ENCODE assay signal across 31 cellular contexts in the genomic region with DNA sequence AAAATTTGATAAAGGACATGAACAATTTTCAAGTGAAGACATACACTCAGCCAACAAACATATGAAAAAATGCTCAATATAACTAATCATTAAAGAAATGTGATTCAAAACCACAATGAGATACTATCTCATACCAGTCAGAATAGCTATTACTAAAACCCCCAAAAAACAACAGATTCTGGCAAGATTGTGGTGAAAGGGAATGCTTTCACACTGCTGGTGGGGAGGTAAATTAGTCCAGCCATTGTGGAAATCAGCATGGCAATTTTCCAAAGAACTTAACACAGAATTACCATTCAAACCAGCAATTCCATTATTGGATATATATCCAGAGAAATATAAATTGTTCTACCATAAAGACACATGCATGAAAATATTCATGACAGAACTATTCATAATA. TPM values are rescaled to one million over a fixed set of nuclear protein-coding genes. Genes with fewer than 3 reads are reported as not detected.
"Had no signal": no experiment of that assay in that cellular context is flagged by ENCODE, and none has a peak within 500 bp of the region (broad histone marks: within the 10 kb centered on the region; RNA-seq: fewer than 3 reads in every experiment).

No MANE protein-coding gene starts in this region.

- H3K4me3 ChIP-seq: colonic mucosa, dorsolateral prefrontal cortex, esophagus muscularis mucosa, gastroesophageal sphincter, heart right ventricle, right lobe of liver, transverse colon, uterus had no signal

- H3K27me3 ChIP-seq: colonic mucosa, dorsolateral prefrontal cortex, esophagus muscularis mucosa, gastroesophageal sphincter, heart right ventricle, right lobe of liver, transverse colon, uterus had no signal

- H3K36me3 Mint-ChIP-seq: stimulated activated effector memory CD8-positive, alpha-beta T cell treated with anti-CD3 and anti-CD28 coated beads, Interleukin-12 subunit alpha, Interleukin-12 subunit beta, amount 100 ng/mL, for 72 hours had no signal

- H3K27ac Mint-ChIP-seq: activated CD4-positive, alpha-beta memory T cell treated with anti-CD3 and anti-CD28 coated beads for 36 hours; activated naive CD4-positive, alpha-beta T cell treated with anti-CD3 and anti-CD28 coated beads, Interleukin-2, amount 10 ng/mL, durations not matched to agents 7 days and 5 days; naive B cell; stimulated activated effector memory CD8-positive, alpha-beta T cell treated with anti-CD3 and anti-CD28 coated beads, Interleukin-12 subunit alpha, Interleukin-12 subunit beta, amount 100 ng/mL, for 72 hours; stimulated activated naive CD8-positive, alpha-beta T cell treated with anti-CD3 and anti-CD28 coated beads, Interleukin-15, amount 100 ng/mL, for 72 hours had no signal

- H3K27me3 Mint-ChIP-seq: activated CD4-positive, alpha-beta memory T cell treated with anti-CD3 and anti-CD28 coated beads for 36 hours; activated naive CD4-positive, alpha-beta T cell treated with anti-CD3 and anti-CD28 coated beads, Interleukin-2, amount 10 ng/mL, durations not matched to agents 7 days and 5 days; central memory CD8-positive, alpha-beta T cell; effector memory CD8-positive, alpha-beta T cell; naive B cell; stimulated activated naive CD8-positive, alpha-beta T cell treated with anti-CD3 and anti-CD28 coated beads, Interleukin-15, amount 100 ng/mL, for 72 hours had no signal

- H3K9me3 ChIP-seq: colonic mucosa, right lobe of liver, uterus had no signal

- FAIRE-seq: keratinocyte, small intestine had no signal

- H3K4me1 ChIP-seq: colonic mucosa, esophagus muscularis mucosa, gastroesophageal sphincter, parathyroid adenoma, right lobe of liver, transverse colon, uterus had no signal

- H3K4me3 Mint-ChIP-seq: activated CD4-positive, alpha-beta memory T cell treated with anti-CD3 and anti-CD28 coated beads for 36 hours; activated naive CD4-positive, alpha-beta T cell treated with anti-CD3 and anti-CD28 coated beads, Interleukin-2, amount 10 ng/mL, durations not matched to agents 7 days and 5 days; central memory CD8-positive, alpha-beta T cell; effector memory CD8-positive, alpha-beta T cell; naive B cell; stimulated activated effector memory CD8-positive, alpha-beta T cell treated with anti-CD3 and anti-CD28 coated beads, Interleukin-12 subunit alpha, Interleukin-12 subunit beta, amount 100 ng/mL, for 72 hours; stimulated activated naive CD8-positive, alpha-beta T cell treated with anti-CD3 and anti-CD28 coated beads, Interleukin-15, amount 100 ng/mL, for 72 hours had no signal

- H3K27ac ChIP-seq: colonic mucosa, dorsolateral prefrontal cortex, esophagus muscularis mucosa, gastroesophageal sphincter, heart right ventricle, parathyroid adenoma, right lobe of liver, transverse colon, uterus had no signal

- H3K36me3 ChIP-seq: colonic mucosa, heart right ventricle, right lobe of liver, transverse colon, uterus had no signal

- ATAC-seq: effector memory CD8-positive, alpha-beta T cell; gastroesophageal sphincter; heart right ventricle; left colon; right lobe of liver; stimulated activated effector memory CD8-positive, alpha-beta T cell treated with anti-CD3 and anti-CD28 coated beads, Interleukin-12 subunit alpha, Interleukin-12 subunit beta, amount 100 ng/mL, for 72 hours; stimulated activated naive CD8-positive, alpha-beta T cell treated with anti-CD3 and anti-CD28 coated beads, Interleukin-15, amount 100 ng/mL, for 72 hours had no signal

- DNase-seq: activated CD4-positive, alpha-beta memory T cell treated with anti-CD3 and anti-CD28 coated beads for 36 hours; activated CD4-positive, alpha-beta T cell treated with anti-CD3 and anti-CD28 coated beads for 48 hours; activated effector memory CD4-positive, alpha-beta T cell treated with anti-CD3 and anti-CD28 coated beads, Interleukin-2, amount 50 U/mL, for 16 hours; activated naive CD4-positive, alpha-beta T cell treated with anti-CD3 and anti-CD28 coated beads, Interleukin-2, amount 10 ng/mL, durations not matched to agents 7 days and 5 days; activated T-cell treated with anti-CD3 and anti-CD28 coated beads, Interleukin-2, amount 50 U/mL, for 48 hours; amygdala; colonic mucosa; dorsolateral prefrontal cortex; effector memory CD8-positive, alpha-beta T cell; heart right ventricle; left colon; mesenchymal stem cell; naive B cell; nucleus accumbens; right lobe of liver; small intestine; stimulated activated CD4-positive, alpha-beta T cell treated with anti-CD3 and anti-CD28 coated beads, Interleukin-2, amount 100 ng/mL, for 24 hours; stimulated activated naive CD8-positive, alpha-beta T cell treated with anti-CD3 and anti-CD28 coated beads, Interleukin-15, amount 100 ng/mL, for 72 hours; transverse colon; uterus had no signal

RNA-seq across cellular contexts. Expression of gene PRH2, which starts 28.7 kb away (rescaled TPM):
- total RNA-seq: activated CD4-positive, alpha-beta memory T cell treated with anti-CD3 and anti-CD28 coated beads for 36 hours; colonic mucosa; esophagus muscularis mucosa; heart right ventricle; left colon; lower leg skin; mucosa of gallbladder; right lobe of liver; T-helper 2 cell treated with Interferon-gamma antibody and Interleukin-4, amounts not matched to agents 100 ng/mL and 5 ng/mL, for 36 hours; temporal lobe; transverse colon; uterus had no signal
- polyA plus RNA-seq: heart right ventricle, neural cell, small intestine had no signal

RNA-seq across cellular contexts. Expression of gene TAS2R50, which starts 29.0 kb away (rescaled TPM):
- total RNA-seq: activated CD4-positive, alpha-beta memory T cell treated with anti-CD3 and anti-CD28 coated beads for 36 hours had no signal
- polyA plus RNA-seq: heart right ventricle, neural cell, small intestine had no signal

RNA-seq across cellular contexts. Expression of gene TAS2R13, which starts 48.4 kb away (rescaled TPM):
- total RNA-seq: activated CD4-positive, alpha-beta memory T cell treated with anti-CD3 and anti-CD28 coated beads for 36 hours had no signal
